ENCODE assay signal across 14 cellular contexts in genomic region chrX:13263560-13264251, GRCh38. TPM values are rescaled to one million over a fixed set of nuclear protein-coding genes. Genes with fewer than 3 reads are reported as not detected.
DNase-seq lines count a peak whose midpoint lies in the region; ATAC-seq and TF ChIP-seq lines count a peak whose summit lies in the region.
"Had no signal": no experiment of that assay in that cellular context is flagged by ENCODE, and none has a peak within 500 bp of the region (broad histone marks: within the 10 kb centered on the region; RNA-seq: fewer than 3 reads in every experiment).

No MANE protein-coding gene starts in this region.

- peak overlapping the region in 2 of 3 experiments; percentile 8 to 12 for H3K27ac Mint-ChIP-seq in nephron
- H3K27ac Mint-ChIP-seq in activated CD8-positive, alpha-beta memory T cell treated with anti-CD3 and anti-CD28 coated beads, Interleukin-2, amount 10 ng/mL, durations not matched to agents 7 days and 5 days: no peak overlapping the region

- H3K36me3 Mint-ChIP-seq in nephron (ENCODE audit: low read depth): no peaks in the 10 kb centered on the region
- no peaks in the 10 kb centered on the region for H3K36me3 Mint-ChIP-seq in activated CD8-positive, alpha-beta memory T cell treated with anti-CD3 and anti-CD28 coated beads, Interleukin-2, amount 10 ng/mL, durations not matched to agents 7 days and 5 days

- TF ChIP-seq CTCF in nephron (IDR thresholded peaks at IDR 0.05; ENCODE audit: unreplicated experiment in 3 of 3): no peak

- peak; percentile 17 to 68 for ATAC-seq in activated CD4-positive, CD25-positive, alpha-beta regulatory T cell treated with anti-CD3 and anti-CD28 coated beads, Interleukin-2, amount 50 U/mL, for 24 hours
- peak; percentile 77 for ATAC-seq in GM21529 (IDR thresholded peaks at IDR 0.05; ENCODE audit: unreplicated experiment)
- ATAC-seq in HG03342 (IDR thresholded peaks at IDR 0.05; ENCODE audit: unreplicated experiment): peak; percentile 79
- ATAC-seq in activated CD8-positive, alpha-beta memory T cell treated with anti-CD3 and anti-CD28 coated beads, Interleukin-2, amount 10 ng/mL, durations not matched to agents 7 days and 5 days: no peak

- no peak overlapping the region for H3K4me3 Mint-ChIP-seq in nephron
- no peak overlapping the region for H3K4me3 Mint-ChIP-seq in activated CD8-positive, alpha-beta memory T cell treated with anti-CD3 and anti-CD28 coated beads, Interleukin-2, amount 10 ng/mL, durations not matched to agents 7 days and 5 days

- H3K9me3 Mint-ChIP-seq in nephron: peaks cover 10% of the 10 kb centered on the region
- H3K9me3 Mint-ChIP-seq in activated CD8-positive, alpha-beta memory T cell treated with anti-CD3 and anti-CD28 coated beads, Interleukin-2, amount 10 ng/mL, durations not matched to agents 7 days and 5 days (ENCODE audit: low read depth): no peaks in the 10 kb centered on the region

- H3K4me1 Mint-ChIP-seq in nephron: peaks cover 7% of the 10 kb centered on the region
- H3K4me1 Mint-ChIP-seq in activated CD8-positive, alpha-beta memory T cell treated with anti-CD3 and anti-CD28 coated beads, Interleukin-2, amount 10 ng/mL, durations not matched to agents 7 days and 5 days: peaks cover 7% of the 10 kb centered on the region

- H3K27me3 Mint-ChIP-seq in nephron (ENCODE audit: low read depth): no peaks in the 10 kb centered on the region
- H3K27me3 Mint-ChIP-seq in activated CD8-positive, alpha-beta memory T cell treated with anti-CD3 and anti-CD28 coated beads, Interleukin-2, amount 10 ng/mL, durations not matched to agents 7 days and 5 days: no peaks in the 10 kb centered on the region

- no peak for DNase-seq in activated CD4-positive, CD25-positive, alpha-beta regulatory T cell treated with anti-CD3 and anti-CD28 coated beads, Interleukin-2, amount 50 U/mL, for 72 hours
- DNase-seq in GM19240 (ENCODE audit: insufficient read length, low spot score) (no peak), mucosa of gallbladder (ENCODE audit: low spot score) (no peak)
- DNase-seq in activated CD8-positive, alpha-beta memory T cell treated with anti-CD3 and anti-CD28 coated beads, Interleukin-2, amount 10 ng/mL, durations not matched to agents 7 days and 5 days: no peak
- DNase-seq: amygdala; effector memory CD4-positive, alpha-beta T cell; hypothalamus had no signal

- CTCF ChIA-PET in activated CD8-positive, alpha-beta memory T cell treated with anti-CD3 and anti-CD28 coated beads, Interleukin-2, amount 10 ng/mL, durations not matched to agents 7 days and 5 days (lab: Charles Lee): interaction anchor here (0.6 kb wide), 1 partner anchor 317 kb away, joined by 3 read pairs; no protein-coding TSS in a partner anchor

RNA-seq across cellular contexts. Expression of gene ATXN3L, which starts 56.1 kb away (rescaled TPM):
- not detected for total RNA-seq in activated CD8-positive, alpha-beta memory T cell treated with anti-CD3 and anti-CD28 coated beads, Interleukin-2, amount 10 ng/mL, durations not matched to agents 7 days and 5 days
- total RNA-seq in mucosa of gallbladder: not detected
- total RNA-seq: LHCN-M2, NCI-H460, right atrium auricular region had no signal
